1 cellular context compared by ENCODE assay signal in genomic region chr9:38563911-38564310, GRCh38. TPM values are rescaled to one million over a fixed set of nuclear protein-coding genes. Genes with fewer than 3 reads are reported as not detected.
"Had no signal": no experiment of that assay in that cellular context is flagged by ENCODE, and none has a peak within 500 bp of the region (broad histone marks: within the 10 kb centered on the region; RNA-seq: fewer than 3 reads in every experiment).

No MANE protein-coding gene starts in this region.

RNA-seq across cellular contexts. Expression of gene ANKRD18A, which starts 56.5 kb away (rescaled TPM):
- total RNA-seq: GM12878 had no signal
